9 cellular contexts compared by ENCODE assay signal in the genomic region with DNA sequence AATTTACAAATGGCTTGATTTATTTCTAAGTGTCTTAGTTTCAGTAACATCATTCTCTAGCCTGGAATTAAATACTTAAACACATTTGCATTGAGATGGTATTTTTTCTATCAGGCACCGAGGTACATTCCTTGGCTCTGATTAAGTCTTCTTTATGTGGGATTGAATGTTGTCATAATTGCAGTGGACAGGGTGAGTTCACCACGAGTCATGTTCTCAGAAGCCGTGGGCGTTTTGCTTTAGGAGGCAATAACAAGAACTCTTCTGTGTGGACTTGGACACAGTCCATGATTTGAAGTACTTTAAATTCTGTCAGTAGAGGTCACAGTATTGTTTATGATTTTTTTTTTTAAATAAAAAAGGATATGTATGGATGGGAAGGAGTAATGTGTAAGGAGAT. TPM values are rescaled to one million over a fixed set of nuclear protein-coding genes. Genes with fewer than 3 reads are reported as not detected.
DNase-seq lines count a peak whose midpoint lies in the region; ATAC-seq, FAIRE-seq and TF ChIP-seq lines count a peak whose summit lies in the region.
"Had no signal": no experiment of that assay in that cellular context is flagged by ENCODE, and none has a peak within 500 bp of the region (broad histone marks: within the 10 kb centered on the region; RNA-seq: fewer than 3 reads in every experiment).

No MANE protein-coding gene starts in this region.

- no peak overlapping the region for H2AFZ ChIP-seq in keratinocyte (ENCODE audit: control insufficient read depth, low read length)

- CTCF ChIA-PET in MCF 10A (lab: Yijun Ruan, JAX) = interaction anchor here (0.7 kb wide), 1 partner anchor 555 kb away, joined by 4 read pairs; no protein-coding TSS in a partner anchor

- peak overlapping the region; percentile 50 for H3K4me2 ChIP-seq in keratinocyte (ENCODE audit: control insufficient read depth, extremely low read depth, insufficient read depth, low read depth, low read length)

- FAIRE-seq in keratinocyte (lab: Jason Lieb, UNC) (peak; percentile 78), urothelium cell line (lab: Jason Lieb, UNC) (no peak)

- H3K79me2 ChIP-seq in keratinocyte (ENCODE audit: control insufficient read depth, insufficient read depth, low read length) = no peaks in the 10 kb centered on the region

- intact Hi-C loops in MCF 10A (cut with micrococcal nuclease) (no loop called here), breast epithelium (cut with DNase I; ENCODE audit: low total_unique reads) (no loop called here)

- peak; percentile 90 for DNase-seq in MCF 10A (ENCODE audit: unreplicated experiment)
- no peak for DNase-seq in breast epithelium (ENCODE audit: low spot score in 2 of 2)
- peak; percentile 30 for DNase-seq in activated naive CD4-positive, alpha-beta T cell treated with anti-CD3 and anti-CD28 coated beads, Interleukin-2, amount 50 U/mL, for 16 hours
- peak; percentile 88 for DNase-seq in keratinocyte (ENCODE audit: low read depth, low spot score)
- peak; percentile 25 for DNase-seq in urothelium cell line (ENCODE audit: low spot score)
- no peak for DNase-seq in NCI-H2029 treated with DMSO at 0.1 percent for 48 hours (lab: John Stamatoyannopoulos, UW)
- DNase-seq in Kasumi-1 (lab: John Stamatoyannopoulos, UW) = no peak

- H3K9me3 Mint-ChIP-seq in MCF 10A (ENCODE audit: unreplicated experiment) = no peaks in the 10 kb centered on the region

- H3K27me3 ChIP-seq in breast epithelium (peaks cover 0 to 3% of the 10 kb centered on the region in 2 donors), keratinocyte (ENCODE audit: control insufficient read depth, extremely low read depth, insufficient read depth, low read length) (no peaks in the 10 kb centered on the region), gastroesophageal sphincter (no peaks in the 10 kb centered on the region)

- no peaks in the 10 kb centered on the region for H4K20me1 ChIP-seq in keratinocyte (ENCODE audit: control insufficient read depth, extremely low read depth, insufficient read depth, low read length)

- whole genome bisulfite sequencing in gastroesophageal sphincter (ENCODE audit: low coverage in 1 of 2), 2 donors = 0 to 45% methylated on average over 4 of the region's 4 CpGs

- H3K36me3 ChIP-seq in breast epithelium (no peaks in the 10 kb centered on the region), keratinocyte (ENCODE audit: control insufficient read depth in 2 of 2, extremely low read depth in 1 of 2, insufficient read depth in 2 of 2, low read length in 2 of 2) (no peaks in the 10 kb centered on the region), gastroesophageal sphincter (no peaks in the 10 kb centered on the region)

- dilution Hi-C loops in keratinocyte (cut with MboI; ENCODE audit: extremely low pct_ligation_motif_present, low sequenced_read_pairs) = no loop called here

- no peak overlapping the region for H3K27ac Mint-ChIP-seq in MCF 10A (ENCODE audit: low read depth, unreplicated experiment)
- H3K27ac Mint-ChIP-seq: memory B cell had no signal

- no peaks in the 10 kb centered on the region for H3K4me1 ChIP-seq in breast epithelium
- peaks cover 12% of the 10 kb centered on the region for H3K4me1 ChIP-seq in keratinocyte (ENCODE audit: control insufficient read depth, extremely low read depth, insufficient read depth, low read length)
- H3K4me1 ChIP-seq in gastroesophageal sphincter = no peaks in the 10 kb centered on the region

- peaks cover 26% of the 10 kb centered on the region for H3K27me3 Mint-ChIP-seq in MCF 10A (ENCODE audit: insufficient read depth, unreplicated experiment)
- H3K27me3 Mint-ChIP-seq: memory B cell had no signal

- TF ChIP-seq CTCF in MCF 10A (IDR thresholded peaks at IDR 0.05; ENCODE audit: unreplicated experiment) (no peak), breast epithelium (IDR thresholded peaks at IDR 0.05) (no peak), keratinocyte (optimal IDR thresholded peaks at IDR 0.05 in 1 of 3, IDR thresholded peaks at IDR 0.05 in 1 of 3, conservative IDR thresholded peaks at IDR 0.05 in 1 of 3; ENCODE audit: extremely low read depth in 1 of 3, insufficient read depth in 2 of 3, low read length in 3 of 3) (no peak), gastroesophageal sphincter (IDR thresholded peaks at IDR 0.05) (no peak)

- H3K9me3 ChIP-seq in breast epithelium (peaks cover 0 to 24% of the 10 kb centered on the region in 2 donors), keratinocyte (ENCODE audit: control insufficient read depth, low read depth, low read length) (no peaks in the 10 kb centered on the region), gastroesophageal sphincter (no peaks in the 10 kb centered on the region)

- BruUV-seq in MCF 10A (replicated peaks; lab: Mats Ljungman, UMichigan) = no TSS peak

- no peak for TF ChIP-seq EP300 in gastroesophageal sphincter (IDR thresholded peaks at IDR 0.05)

- no peaks in the 10 kb centered on the region for H3K36me3 Mint-ChIP-seq in MCF 10A (ENCODE audit: insufficient read depth, unreplicated experiment)
- H3K36me3 Mint-ChIP-seq: memory B cell had no signal

- ATAC-seq in gastroesophageal sphincter = no peak

- H3K9ac ChIP-seq in keratinocyte (ENCODE audit: control insufficient read depth, extremely low read depth, insufficient read depth, low read length) = no peak overlapping the region

- no peak for TF ChIP-seq POLR2A in breast epithelium (IDR thresholded peaks at IDR 0.05)
- no peak for TF ChIP-seq POLR2A in gastroesophageal sphincter (IDR thresholded peaks at IDR 0.05)

- H3K4me3 ChIP-seq in breast epithelium (no peak overlapping the region), keratinocyte (ENCODE audit: control insufficient read depth in 2 of 3, extremely low read depth in 1 of 3, insufficient read depth in 2 of 3, low read depth in 1 of 3, low read length in 3 of 3) (no peak overlapping the region), gastroesophageal sphincter (no peak overlapping the region)

- H3K9me1 ChIP-seq in keratinocyte (ENCODE audit: control insufficient read depth, extremely low read depth, insufficient read depth, low read length) = no peaks in the 10 kb centered on the region

- POLR2A ChIA-PET in MCF 10A (lab: Yijun Ruan, JAX) = interaction anchor here (1.0 to 1.7 kb wide), 2 partner anchors 15 to 31 kb away, joined by 3 to 9 read pairs; no protein-coding TSS in a partner anchor

- H3K27ac ChIP-seq in breast epithelium (no peak overlapping the region), keratinocyte (ENCODE audit: control insufficient read depth, insufficient read depth, low read length) (peak overlapping the region; percentile 43), gastroesophageal sphincter (no peak overlapping the region)

- peaks cover 14% of the 10 kb centered on the region for H3K4me1 Mint-ChIP-seq in MCF 10A (ENCODE audit: insufficient read depth, unreplicated experiment)
- H3K4me1 Mint-ChIP-seq: memory B cell had no signal

- no peak overlapping the region for H3K4me3 Mint-ChIP-seq in MCF 10A (ENCODE audit: unreplicated experiment)
- H3K4me3 Mint-ChIP-seq: memory B cell had no signal

RNA-seq across cellular contexts. Expression of a gene that starts 57.1 kb away (rescaled TPM):
- not detected in 2 replicates for total RNA-seq in MCF 10A (2022)
- total RNA-seq in breast epithelium = 1 to 10 TPM in 1 of 3 donors, under 1 TPM in 2; 0.32 to 1.9 (median 0.66) TPM
- 0.59 to 0.98 TPM (median 0.98 TPM) in 3 replicates for polyA plus RNA-seq in keratinocyte
- polyA plus RNA-seq in keratinocyte (2011; ENCODE audit: low read depth) = not detected
- 0.57 and 0.80 TPM in 2 replicates for polyA plus RNA-seq in keratinocyte (2011; cell fraction: cytosol; rRNA removed)
- 0.84 and 0.89 TPM in 2 replicates for polyA plus RNA-seq in keratinocyte (2011; cell fraction: nucleus; rRNA removed)
- 0.20 and 0.53 TPM in 2 replicates for polyA plus RNA-seq in keratinocyte (2012; ENCODE audit: low replicate concordance)
- 0.38 to 0.86 TPM in 2 of 3 replicates, not detected in the other for polyA minus RNA-seq in keratinocyte
- not detected for polyA minus RNA-seq in keratinocyte (2011; cell fraction: cytosol; rRNA and poly(A)+ RNA removed)
- 0.53 and 1.1 TPM in 2 replicates for polyA minus RNA-seq in keratinocyte (2011; cell fraction: nucleus; rRNA and poly(A)+ RNA removed)
- 10 to 100 TPM in 2 of 4 donors, 1 to 10 TPM in 2; 2.7 to 15.9 (median 8.7) TPM for total RNA-seq in gastroesophageal sphincter

Comparison
In these comparisons a context has a peak if more than half of its experiments do, and no peak if none do; other contexts are left out.
1. DNase-seq: peak in MCF 10A (single experiment), activated naive CD4-positive, alpha-beta T cell treated with anti-CD3 and anti-CD28 coated beads, Interleukin-2, amount 50 U/mL, for 16 hours (single experiment), keratinocyte (single experiment) and urothelium cell line (single experiment); none in breast epithelium (0 of 2), NCI-H2029 treated with DMSO at 0.1 percent for 48 hours (single experiment) and Kasumi-1 (0 of 2).